ENCODE assay signal across 8 cellular contexts in the genomic region with DNA sequence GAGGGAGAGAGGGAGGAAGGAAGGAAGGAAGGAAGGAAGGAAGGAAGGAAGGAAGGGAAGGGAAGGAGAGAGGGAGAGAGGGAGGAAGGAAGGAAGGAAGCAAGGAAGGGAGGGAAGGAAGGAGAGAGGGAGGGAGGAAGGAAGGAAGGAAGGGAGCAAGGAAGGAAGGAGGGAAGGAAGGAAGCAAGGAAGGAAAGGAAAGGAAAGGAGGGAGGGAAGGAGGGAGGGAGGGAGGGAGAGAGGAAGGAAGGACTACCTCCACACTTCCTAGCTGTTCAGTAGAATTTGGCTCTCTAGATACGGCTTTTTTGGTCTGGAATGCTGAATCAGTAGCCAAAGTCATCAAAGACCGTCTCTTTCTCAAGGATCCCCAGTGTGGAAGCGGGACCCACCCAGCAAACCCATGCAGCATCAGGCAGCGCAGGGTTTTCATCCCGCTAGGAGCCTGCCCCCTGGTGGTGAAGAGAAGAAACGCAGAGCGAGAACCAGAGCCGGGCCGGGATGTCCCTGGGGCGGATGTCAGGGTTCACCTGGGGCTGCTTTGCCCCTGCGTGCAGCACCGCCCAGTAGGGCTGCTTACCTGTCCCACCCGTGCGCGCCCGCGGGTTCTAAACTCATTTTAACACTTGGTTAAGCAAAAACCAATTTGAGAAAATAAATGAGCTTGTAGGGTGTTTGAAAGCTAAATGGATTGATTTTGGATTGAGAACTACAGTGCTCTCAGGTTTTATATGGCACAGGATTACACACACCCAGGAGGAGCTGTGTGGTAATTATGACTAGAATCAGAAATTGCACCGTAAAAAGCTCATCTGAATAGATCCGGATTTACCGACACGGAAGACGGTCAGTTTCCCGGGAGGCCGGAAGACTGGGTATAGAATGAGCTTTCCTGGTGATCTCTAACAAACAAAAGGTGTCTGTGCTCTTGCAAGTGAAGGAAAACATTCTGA. TPM values are rescaled to one million over a fixed set of nuclear protein-coding genes. Genes with fewer than 3 reads are reported as not detected.
A peak's percentile ranks its signal among the peaks of the same experiment; 100 is the strongest.
DNase-seq lines count a peak whose midpoint lies in the region; ATAC-seq and TF ChIP-seq lines count a peak whose summit lies in the region.

No MANE protein-coding gene starts in this region.

- H3K36me3 ChIP-seq in breast epithelium = no peaks in the 10 kb centered on the region

- peak; percentile 57 for ATAC-seq in GM19397 (IDR thresholded peaks at IDR 0.05; ENCODE audit: unreplicated experiment)
- ATAC-seq in HG03378 (IDR thresholded peaks at IDR 0.05; ENCODE audit: unreplicated experiment) = no peak

- TF ChIP-seq POLR2A in breast epithelium (IDR thresholded peaks at IDR 0.05) = no peak

- H3K27ac ChIP-seq in VCaP (no peak overlapping the region), breast epithelium (no peak overlapping the region)

- DNase-seq in CD1c-positive myeloid dendritic cell (ENCODE audit: extremely low spot score) (peak; percentile 67), NAMALWA (ENCODE audit: low spot score) (peak; percentile 61), breast epithelium (ENCODE audit: low spot score in 2 of 2) (peak; percentile 24 to 71), kidney glomerular epithelial cell (lab: John Stamatoyannopoulos, UW) (peak; percentile 31)
- DNase-seq in stimulated activated CD4-positive, alpha-beta T cell treated with anti-CD3 and anti-CD28 coated beads, Interleukin-4, amount 100 ng/mL, for 4 hours = peak; percentile 59 to 71

- intact Hi-C loops in breast epithelium (cut with DNase I; ENCODE audit: low total_unique reads) = no loop called here

- peak; percentile 76 for TF ChIP-seq CTCF in VCaP (conservative IDR thresholded peaks at IDR 0.05)
- TF ChIP-seq CTCF in breast epithelium (IDR thresholded peaks at IDR 0.05) = peak; percentile 85 to 93 (median 91)

- H3K4me1 ChIP-seq in breast epithelium = no peaks in the 10 kb centered on the region

- H3K27me3 ChIP-seq in breast epithelium = no peaks in the 10 kb centered on the region

- no peak overlapping the region for H3K4me3 ChIP-seq in breast epithelium

- H3K9me3 ChIP-seq in breast epithelium = no peaks in the 10 kb centered on the region

RNA-seq across cellular contexts. Expression of a gene that starts 48.1 kb away (rescaled TPM):
- total RNA-seq in breast epithelium = 10 to 100 TPM; 16.1 to 61.0 (median 23.5) TPM
